Comparison of ENCODE assay signal across 2 cellular contexts in the genomic region with DNA sequence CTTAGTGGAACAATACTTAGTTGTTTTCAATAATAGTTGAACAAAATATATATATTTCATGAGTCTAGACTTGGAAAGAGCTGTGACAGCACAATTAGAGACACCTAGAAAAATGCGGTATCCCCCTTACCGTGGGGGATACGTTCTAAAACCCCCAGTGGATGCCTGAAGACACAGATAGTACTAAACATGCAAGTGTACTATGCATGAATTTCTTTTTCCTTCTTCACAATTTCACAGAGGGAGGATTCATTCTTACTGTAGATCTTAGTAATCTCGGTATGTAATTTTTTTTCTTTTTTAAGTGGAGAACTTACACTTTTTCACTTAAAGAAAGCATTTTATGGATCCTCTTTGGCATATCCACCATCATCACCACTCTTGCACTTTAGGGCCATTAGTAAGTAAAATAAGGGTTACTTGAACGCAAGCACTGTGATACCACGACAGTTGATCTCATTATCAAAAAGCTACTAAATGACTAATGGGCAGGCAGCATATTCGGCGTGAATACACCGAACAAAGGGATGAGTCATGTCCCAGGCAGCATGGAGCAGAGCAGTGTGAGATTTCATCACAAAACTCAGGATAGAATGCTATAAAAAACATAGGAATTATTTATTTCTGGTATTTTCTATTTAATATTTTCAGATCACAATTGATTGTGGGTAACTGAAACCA.
TF ChIP-seq lines count a peak whose summit lies in the region.

No MANE protein-coding gene starts in this region.

TF ChIP-seq in A549, 52 proteins besides CTCF, POLR2A, EP300 and RAD21 (continued from another document):
- TF ChIP-seq, protein P1, sequence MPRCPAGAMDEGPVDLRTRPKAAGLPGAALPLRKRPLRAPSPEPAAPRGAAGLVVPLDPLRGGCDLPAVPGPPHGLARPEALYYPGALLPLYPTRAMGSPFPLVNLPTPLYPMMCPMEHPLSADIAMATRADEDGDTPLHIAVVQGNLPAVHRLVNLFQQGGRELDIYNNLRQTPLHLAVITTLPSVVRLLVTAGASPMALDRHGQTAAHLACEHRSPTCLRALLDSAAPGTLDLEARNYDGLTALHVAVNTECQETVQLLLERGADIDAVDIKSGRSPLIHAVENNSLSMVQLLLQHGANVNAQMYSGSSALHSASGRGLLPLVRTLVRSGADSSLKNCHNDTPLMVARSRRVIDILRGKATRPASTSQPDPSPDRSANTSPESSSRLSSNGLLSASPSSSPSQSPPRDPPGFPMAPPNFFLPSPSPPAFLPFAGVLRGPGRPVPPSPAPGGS (IDR thresholded peaks at IDR 0.05): no peak
- TF ChIP-seq FOSL2 (IDR thresholded peaks at IDR 0.05) (peak; percentile 85), FOSL2 (CRISPR knock-in tag; IDR thresholded peaks at IDR 0.05) (peak; percentile 94), SREBF2 (IDR thresholded peaks at IDR 0.05) (no peak)

TF ChIP-seq in SK-N-SH, 30 proteins besides CTCF, POLR2A, EP300 and RAD21 (continued from another document):
- TF ChIP-seq, protein P2, sequence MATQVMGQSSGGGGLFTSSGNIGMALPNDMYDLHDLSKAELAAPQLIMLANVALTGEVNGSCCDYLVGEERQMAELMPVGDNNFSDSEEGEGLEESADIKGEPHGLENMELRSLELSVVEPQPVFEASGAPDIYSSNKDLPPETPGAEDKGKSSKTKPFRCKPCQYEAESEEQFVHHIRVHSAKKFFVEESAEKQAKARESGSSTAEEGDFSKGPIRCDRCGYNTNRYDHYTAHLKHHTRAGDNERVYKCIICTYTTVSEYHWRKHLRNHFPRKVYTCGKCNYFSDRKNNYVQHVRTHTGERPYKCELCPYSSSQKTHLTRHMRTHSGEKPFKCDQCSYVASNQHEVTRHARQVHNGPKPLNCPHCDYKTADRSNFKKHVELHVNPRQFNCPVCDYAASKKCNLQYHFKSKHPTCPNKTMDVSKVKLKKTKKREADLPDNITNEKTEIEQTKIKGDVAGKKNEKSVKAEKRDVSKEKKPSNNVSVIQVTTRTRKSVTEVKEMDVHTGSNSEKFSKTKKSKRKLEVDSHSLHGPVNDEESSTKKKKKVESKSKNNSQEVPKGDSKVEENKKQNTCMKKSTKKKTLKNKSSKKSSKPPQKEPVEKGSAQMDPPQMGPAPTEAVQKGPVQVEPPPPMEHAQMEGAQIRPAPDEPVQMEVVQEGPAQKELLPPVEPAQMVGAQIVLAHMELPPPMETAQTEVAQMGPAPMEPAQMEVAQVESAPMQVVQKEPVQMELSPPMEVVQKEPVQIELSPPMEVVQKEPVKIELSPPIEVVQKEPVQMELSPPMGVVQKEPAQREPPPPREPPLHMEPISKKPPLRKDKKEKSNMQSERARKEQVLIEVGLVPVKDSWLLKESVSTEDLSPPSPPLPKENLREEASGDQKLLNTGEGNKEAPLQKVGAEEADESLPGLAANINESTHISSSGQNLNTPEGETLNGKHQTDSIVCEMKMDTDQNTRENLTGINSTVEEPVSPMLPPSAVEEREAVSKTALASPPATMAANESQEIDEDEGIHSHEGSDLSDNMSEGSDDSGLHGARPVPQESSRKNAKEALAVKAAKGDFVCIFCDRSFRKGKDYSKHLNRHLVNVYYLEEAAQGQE (IDR thresholded peaks at IDR 0.05; ENCODE audit: low read depth, low read length): 0 out of 2 replicates have a peak, but pooled peaks have one; percentile 20
- TF ChIP-seq MEF2A (IDR thresholded peaks at IDR 0.05; ENCODE audit: borderline replicate concordance, low read depth): no peak
- TF ChIP-seq, protein P3, sequence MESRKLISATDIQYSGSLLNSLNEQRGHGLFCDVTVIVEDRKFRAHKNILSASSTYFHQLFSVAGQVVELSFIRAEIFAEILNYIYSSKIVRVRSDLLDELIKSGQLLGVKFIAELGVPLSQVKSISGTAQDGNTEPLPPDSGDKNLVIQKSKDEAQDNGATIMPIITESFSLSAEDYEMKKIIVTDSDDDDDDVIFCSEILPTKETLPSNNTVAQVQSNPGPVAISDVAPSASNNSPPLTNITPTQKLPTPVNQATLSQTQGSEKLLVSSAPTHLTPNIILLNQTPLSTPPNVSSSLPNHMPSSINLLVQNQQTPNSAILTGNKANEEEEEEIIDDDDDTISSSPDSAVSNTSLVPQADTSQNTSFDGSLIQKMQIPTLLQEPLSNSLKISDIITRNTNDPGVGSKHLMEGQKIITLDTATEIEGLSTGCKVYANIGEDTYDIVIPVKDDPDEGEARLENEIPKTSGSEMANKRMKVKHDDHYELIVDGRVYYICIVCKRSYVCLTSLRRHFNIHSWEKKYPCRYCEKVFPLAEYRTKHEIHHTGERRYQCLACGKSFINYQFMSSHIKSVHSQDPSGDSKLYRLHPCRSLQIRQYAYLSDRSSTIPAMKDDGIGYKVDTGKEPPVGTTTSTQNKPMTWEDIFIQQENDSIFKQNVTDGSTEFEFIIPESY (IDR thresholded peaks at IDR 0.05; ENCODE audit: borderline replicate concordance, low read depth): no peak
- peak; percentile 83 for TF ChIP-seq JUND (IDR thresholded peaks at IDR 0.05)
- TF ChIP-seq TCF12 (IDR thresholded peaks at IDR 0.05): peak; percentile 23; the same call in 1 of the 2 replicates
- no peak for TF ChIP-seq YY1 (IDR thresholded peaks at IDR 0.05; ENCODE audit: low read depth)
- TF ChIP-seq, protein P4, sequence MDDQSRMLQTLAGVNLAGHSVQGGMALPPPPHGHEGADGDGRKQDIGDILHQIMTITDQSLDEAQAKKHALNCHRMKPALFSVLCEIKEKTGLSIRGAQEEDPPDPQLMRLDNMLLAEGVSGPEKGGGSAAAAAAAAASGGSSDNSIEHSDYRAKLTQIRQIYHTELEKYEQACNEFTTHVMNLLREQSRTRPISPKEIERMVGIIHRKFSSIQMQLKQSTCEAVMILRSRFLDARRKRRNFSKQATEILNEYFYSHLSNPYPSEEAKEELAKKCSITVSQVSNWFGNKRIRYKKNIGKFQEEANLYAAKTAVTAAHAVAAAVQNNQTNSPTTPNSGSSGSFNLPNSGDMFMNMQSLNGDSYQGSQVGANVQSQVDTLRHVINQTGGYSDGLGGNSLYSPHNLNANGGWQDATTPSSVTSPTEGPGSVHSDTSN (IDR thresholded peaks at IDR 0.05): peak; percentile 35; the same call in 1 of the 2 replicates
